ENCODE assay signal across 1 cellular context in genomic region chr18:31667185-31667584, GRCh38.
A peak's percentile ranks its signal among the peaks of the same experiment; 100 is the strongest.
TF ChIP-seq lines count a peak whose summit lies in the region.

No MANE protein-coding gene starts in this region.

TF ChIP-seq in K562, 482 proteins besides CTCF, POLR2A, EP300 and RAD21:
- TF ChIP-seq ZFP91 (CRISPR knock-in tag; IDR thresholded peaks at IDR 0.05) (no peak), FOSL1 (tag; conservative IDR thresholded peaks at IDR 0.05) (peak; percentile 82)
